ENCODE assay signal across 25 cellular contexts in genomic region chr12:89817501-89818226, GRCh38.
DNase-seq lines count a peak whose midpoint lies in the region; ATAC-seq, FAIRE-seq and TF ChIP-seq lines count a peak whose summit lies in the region.
"Had no signal": no experiment of that assay in that cellular context is flagged by ENCODE, and none has a peak within 500 bp of the region (broad histone marks: within the 10 kb centered on the region; RNA-seq: fewer than 3 reads in every experiment).

No MANE protein-coding gene starts in this region.

- no peak overlapping the region for H3K4me3 ChIP-seq in H7 (ENCODE audit: insufficient read depth, low read depth, low read length)
- H3K4me3 ChIP-seq in bronchial epithelial cell (ENCODE audit: low read depth, low read length), result no peak overlapping the region
- H3K4me3 ChIP-seq in neuronal stem cell (ENCODE audit: low read length in 2 of 2), result no peak overlapping the region
- H3K4me3 ChIP-seq: adrenal gland, cardiac muscle cell, dorsolateral prefrontal cortex, gastrocnemius medialis had no signal

- H3K27ac ChIP-seq in neuronal stem cell (replicated peaks; ENCODE audit: low read length), result no peak overlapping the region
- H3K27ac ChIP-seq: adrenal gland, cardiac muscle cell, dorsolateral prefrontal cortex, gastrocnemius medialis had no signal

- no peaks in the 10 kb centered on the region for H3K9me3 ChIP-seq in neuronal stem cell (replicated peaks in 1 of 2; ENCODE audit: control insufficient read depth in 2 of 2, insufficient read depth in 1 of 2, low read depth in 1 of 2, low read length in 2 of 2)
- H3K9me3 ChIP-seq: adrenal gland, gastrocnemius medialis had no signal

- no peak overlapping the region for H4K91ac ChIP-seq in neuronal stem cell (ENCODE audit: low read depth, low read length, poor library complexity)

- no peak overlapping the region for H3K4ac ChIP-seq in neuronal stem cell (ENCODE audit: low read length)

- no peak overlapping the region for H2BK120ac ChIP-seq in neuronal stem cell (ENCODE audit: low read depth, low read length)

- intact Hi-C loops in Right ventricle myocardium superior (cut with DNase I), result no loop called here

- no peak overlapping the region for H2BK15ac ChIP-seq in neuronal stem cell (ENCODE audit: low read length)

- H3K9ac ChIP-seq in neuronal stem cell (ENCODE audit: low read depth, low read length, poor library complexity), result no peak overlapping the region

- WGBS in neuronal stem cell (ENCODE audit: extremely low coverage in 2 of 2, insufficient read length in 2 of 2, insufficient replicate concordance in 1 of 2), 2 donors, result no CpG with 5 or more reads among the region's 2 CpGs

- H2BK12ac ChIP-seq in neuronal stem cell (ENCODE audit: low read length), result no peak overlapping the region

- H2AK5ac ChIP-seq in neuronal stem cell (ENCODE audit: low read depth, low read length), result no peak overlapping the region

- DNase-seq in H7, result peak; percentile 7
- peak; percentile 27 for DNase-seq in M059J (ENCODE audit: low read depth)
- peak; percentile 83 for DNase-seq in bronchial epithelial cell (ENCODE audit: low read depth)
- DNase-seq in neuronal stem cell (ENCODE audit: low spot score), result no peak
- no peak for DNase-seq in Right ventricle myocardium superior
- DNase-seq in GDM1 (lab: John Stamatoyannopoulos, UW), result no peak
- no peak for DNase-seq in amygdala (lab: John Stamatoyannopoulos, UW)
- DNase-seq: activated CD4-positive, alpha-beta T cell treated with anti-CD3 and anti-CD28 coated beads, Interleukin-2, amount 50 U/mL, for 1 hour; activated CD8-positive, alpha-beta memory T cell treated with anti-CD3 and anti-CD28 coated beads, Interleukin-2, amount 50 U/mL, for 4 hours; activated effector memory CD4-positive, alpha-beta T cell treated with anti-CD3 and anti-CD28 coated beads, Interleukin-2, amount 50 U/mL, for 16 hours; adrenal gland; AML-193; dorsolateral prefrontal cortex; gastrocnemius medialis; Karpas-422; naive B cell; NCI-H1436 treated with DMSO at 0.1 percent for 48 hours; NCI-H2171; NCI-H526; right cardiac atrium; SHP77; stimulated activated CD4-positive, alpha-beta T cell treated with anti-CD3 and anti-CD28 coated beads, Interleukin-15, amount 100 ng/mL, for 24 hours had no signal

- H3K36me3 ChIP-seq in H7 (replicated peaks; ENCODE audit: control insufficient read depth, insufficient read depth, low read length) (no peaks in the 10 kb centered on the region), bronchial epithelial cell (ENCODE audit: control insufficient read depth, insufficient read depth, low read length) (no peaks in the 10 kb centered on the region), neuronal stem cell (replicated peaks in 1 of 2; ENCODE audit: control insufficient read depth in 2 of 2, insufficient read depth in 2 of 2, low read length in 2 of 2) (no peaks in the 10 kb centered on the region)
- H3K36me3 ChIP-seq: adrenal gland, cardiac muscle cell, gastrocnemius medialis had no signal

- no peak overlapping the region for H3K18ac ChIP-seq in neuronal stem cell (ENCODE audit: low read length)

- no peaks in the 10 kb centered on the region for H3K79me1 ChIP-seq in neuronal stem cell (ENCODE audit: low read depth, low read length)

- no peak overlapping the region for H3K14ac ChIP-seq in neuronal stem cell (ENCODE audit: low read length)

- FAIRE-seq in bronchial epithelial cell (lab: Jason Lieb, UNC), result no peak
- FAIRE-seq: urothelium cell line had no signal

- H3K4me1 ChIP-seq in neuronal stem cell (ENCODE audit: control insufficient read depth in 2 of 2, insufficient read depth in 1 of 2, low read depth in 1 of 2, low read length in 2 of 2), result peaks cover 4 to 12% of the 10 kb centered on the region in 2 donors
- H3K4me1 ChIP-seq: adrenal gland, gastrocnemius medialis had no signal

- H3K27me3 ChIP-seq in H7 (ENCODE audit: control insufficient read depth, insufficient read depth, low read length) (no peaks in the 10 kb centered on the region), bronchial epithelial cell (ENCODE audit: control insufficient read depth, insufficient read depth, low read length) (no peaks in the 10 kb centered on the region), neuronal stem cell (ENCODE audit: control insufficient read depth in 3 of 3, insufficient read depth in 3 of 3, low read depth in 1 of 3, low read length in 3 of 3) (no peaks in the 10 kb centered on the region)
- H3K27me3 ChIP-seq: adrenal gland, cardiac muscle cell, dorsolateral prefrontal cortex, gastrocnemius medialis had no signal

- peak overlapping the region; percentile 40 for H2AFZ ChIP-seq in neuronal stem cell (ENCODE audit: low read length)

- no peak overlapping the region for H3K23ac ChIP-seq in neuronal stem cell (ENCODE audit: low read depth, low read length, poor library complexity)

- ATAC-seq in Right ventricle myocardium superior (ENCODE audit: poor library complexity) (no peak), HG02798 (IDR thresholded peaks at IDR 0.05; ENCODE audit: poor library complexity, unreplicated experiment) (no peak)
- ATAC-seq: gastrocnemius medialis, right cardiac atrium had no signal

- no peak for TF ChIP-seq CTCF in bronchial epithelial cell (IDR thresholded peaks at IDR 0.05; ENCODE audit: insufficient read depth, low read length, severe bottlenecking)

- H2BK5ac ChIP-seq in neuronal stem cell (ENCODE audit: low read length), result no peak overlapping the region

- H3K4me2 ChIP-seq in neuronal stem cell (ENCODE audit: insufficient read depth, low read length, poor library complexity, severe bottlenecking), result no peak overlapping the region

- no peak overlapping the region for H4K8ac ChIP-seq in neuronal stem cell (ENCODE audit: low read depth, low read length)

Comparison
In these comparisons a context has a peak if more than half of its experiments do, and no peak if none do; other contexts are left out.
1. DNase-seq: peak in H7 (single experiment), M059J (single experiment) and bronchial epithelial cell (single experiment); none in neuronal stem cell (single experiment), Right ventricle myocardium superior (single experiment), GDM1 (single experiment) and amygdala (0 of 56).